22 cellular contexts compared by ENCODE assay signal in genomic region chr2:146068051-146068450, GRCh38.
A peak's percentile ranks its signal among the peaks of the same experiment; 100 is the strongest.
DNase-seq lines count a peak whose midpoint lies in the region; ATAC-seq, FAIRE-seq and TF ChIP-seq lines count a peak whose summit lies in the region.
"Had no signal": no experiment of that assay in that cellular context is flagged by ENCODE, and none has a peak within 500 bp of the region (broad histone marks: within the 10 kb centered on the region; RNA-seq: fewer than 3 reads in every experiment).

No MANE protein-coding gene starts in this region.

- H3K27ac ChIP-seq in astrocyte (ENCODE audit: low read depth, low read length), result no peak overlapping the region
- no peak overlapping the region for H3K27ac ChIP-seq in fibroblast of lung (ENCODE audit: insufficient read depth, low read length)
- H3K27ac ChIP-seq in heart left ventricle, result no peak overlapping the region
- H3K27ac ChIP-seq: BLaER1 treated with 17β-estradiol and CSF1 and Interleukin-3, amounts not matched to agents 10 nM and 100 nM; HL-60 had no signal

- DNase-seq in LHCN-M2 (ENCODE audit: low read depth) (peak; percentile 33), astrocyte (ENCODE audit: low read depth) (peak; percentile 3), fibroblast of lung (ENCODE audit: low read depth in 2 of 2) (peak; percentile 10 to 17), myocyte (ENCODE audit: low read depth) (peak; percentile 21), head of caudate nucleus (no peak), NCI-H1930 (lab: John Stamatoyannopoulos, UW) (no peak), heart left ventricle (no peak)
- DNase-seq: ACHN; Calu3; CD4-positive, alpha-beta T cell; DMS 273 treated with DMSO at 0.1 percent for 48 hours; DMS79; EL; HCEC 1CT; HFFc6 had no signal

- H3K27me3 ChIP-seq in astrocyte (ENCODE audit: insufficient read depth, low read length) (no peaks in the 10 kb centered on the region), fibroblast of lung (ENCODE audit: control insufficient read depth, insufficient read depth, low read length) (no peaks in the 10 kb centered on the region), heart left ventricle (no peaks in the 10 kb centered on the region)
- H3K27me3 ChIP-seq: BLaER1 treated with 17β-estradiol and CSF1 and Interleukin-3, amounts not matched to agents 10 nM and 100 nM had no signal

- H3K79me2 ChIP-seq in astrocyte (ENCODE audit: insufficient read depth, low read length), result no peaks in the 10 kb centered on the region
- no peaks in the 10 kb centered on the region for H3K79me2 ChIP-seq in fibroblast of lung (ENCODE audit: control insufficient read depth, insufficient read depth, low read length)

- TF ChIP-seq CTCF in astrocyte (IDR thresholded peaks at IDR 0.05; ENCODE audit: insufficient read depth, low read depth, low read length), result no peak
- no peak for TF ChIP-seq CTCF in fibroblast of lung (conservative IDR thresholded peaks at IDR 0.05 in 1 of 2, IDR thresholded peaks at IDR 0.05 in 1 of 2; ENCODE audit: low read depth in 1 of 2, low read length in 2 of 2)
- no peak for TF ChIP-seq CTCF in heart left ventricle (IDR thresholded peaks at IDR 0.05)

- H2AFZ ChIP-seq in astrocyte (ENCODE audit: low read depth, low read length) (no peak overlapping the region), fibroblast of lung (ENCODE audit: low read length) (no peak overlapping the region)

- H3K9me3 Mint-ChIP-seq in astrocyte (ENCODE audit: unreplicated experiment), result no peaks in the 10 kb centered on the region

- FAIRE-seq in astrocyte (lab: Jason Lieb, UNC), result no peak
- FAIRE-seq: G401.6, GM12892, GM19239, H1 had no signal

- H3K4me3 ChIP-seq in astrocyte (ENCODE audit: insufficient read depth, low read depth, low read length), result no peak overlapping the region
- no peak overlapping the region for H3K4me3 ChIP-seq in fibroblast of lung (replicated peaks in 1 of 4; ENCODE audit: control extremely low read depth in 1 of 4, insufficient read depth in 1 of 4, low read depth in 3 of 4, low read length in 4 of 4)
- H3K4me3 ChIP-seq in heart left ventricle, result no peak overlapping the region
- H3K4me3 ChIP-seq: BLaER1 treated with 17β-estradiol and CSF1 and Interleukin-3, amounts not matched to agents 10 nM and 100 nM had no signal

- no peaks in the 10 kb centered on the region for H3K9me3 ChIP-seq in astrocyte (ENCODE audit: insufficient read depth, low read depth, low read length)
- no peaks in the 10 kb centered on the region for H3K9me3 ChIP-seq in fibroblast of lung (ENCODE audit: control insufficient read depth, insufficient read depth, low read depth, low read length)
- peaks cover 0 to 23% (median 1%) of the 10 kb centered on the region in 12 donors for H3K9me3 ChIP-seq in heart left ventricle
- H3K9me3 ChIP-seq: BLaER1 treated with 17β-estradiol and CSF1 and Interleukin-3, amounts not matched to agents 10 nM and 100 nM had no signal

- no peak overlapping the region for H3K27ac Mint-ChIP-seq in astrocyte (ENCODE audit: unreplicated experiment)
- H3K27ac Mint-ChIP-seq: CD4-positive, alpha-beta T cell; HFFc6 had no signal

- no peaks in the 10 kb centered on the region for H3K36me3 Mint-ChIP-seq in astrocyte (ENCODE audit: low read depth, unreplicated experiment)

- no peaks in the 10 kb centered on the region for H3K36me3 ChIP-seq in astrocyte (ENCODE audit: insufficient read depth, low read length)
- no peaks in the 10 kb centered on the region for H3K36me3 ChIP-seq in fibroblast of lung (ENCODE audit: control insufficient read depth, insufficient read depth, low read length)
- H3K36me3 ChIP-seq in heart left ventricle, result no peaks in the 10 kb centered on the region
- H3K36me3 ChIP-seq: BLaER1 treated with 17β-estradiol and CSF1 and Interleukin-3, amounts not matched to agents 10 nM and 100 nM had no signal

- no peak for TF ChIP-seq POLR2A in heart left ventricle (IDR thresholded peaks at IDR 0.05)

- H3K4me1 ChIP-seq in astrocyte (ENCODE audit: insufficient read depth, low read length) (no peaks in the 10 kb centered on the region), fibroblast of lung (ENCODE audit: control insufficient read depth, extremely low read depth, insufficient read depth, low read length) (no peaks in the 10 kb centered on the region), heart left ventricle (no peaks in the 10 kb centered on the region)

- H3K4me1 Mint-ChIP-seq in astrocyte (ENCODE audit: low read depth, unreplicated experiment), result no peaks in the 10 kb centered on the region

- ATAC-seq in GM21737 (IDR thresholded peaks at IDR 0.05; ENCODE audit: unreplicated experiment) (no peak), heart left ventricle (no peak)

- H3K9ac ChIP-seq in astrocyte (ENCODE audit: low read length) (no peak overlapping the region), fibroblast of lung (ENCODE audit: insufficient read depth, low read length) (no peak overlapping the region)
- H3K9ac ChIP-seq: BLaER1 treated with 17β-estradiol and CSF1 and Interleukin-3, amounts not matched to agents 10 nM and 100 nM had no signal

- intact Hi-C loops in head of caudate nucleus (cut with DNase I) (no loop called here), heart left ventricle (cut with DNase I) (no loop called here)

- H3K27me3 Mint-ChIP-seq in astrocyte (ENCODE audit: low read depth, unreplicated experiment), result no peaks in the 10 kb centered on the region
- H3K27me3 Mint-ChIP-seq: CD4-positive, alpha-beta T cell had no signal

- H3K4me2 ChIP-seq in astrocyte (ENCODE audit: low read length) (no peak overlapping the region), fibroblast of lung (ENCODE audit: extremely low read depth, insufficient read depth, low read length) (no peak overlapping the region)
- H3K4me2 ChIP-seq: BLaER1 treated with 17β-estradiol and CSF1 and Interleukin-3, amounts not matched to agents 10 nM and 100 nM had no signal

- H4K20me1 ChIP-seq in astrocyte (ENCODE audit: insufficient read depth, low read length) (no peaks in the 10 kb centered on the region), fibroblast of lung (ENCODE audit: control insufficient read depth, extremely low read depth, insufficient read depth, low read length) (no peaks in the 10 kb centered on the region)
- H4K20me1 ChIP-seq: BLaER1 treated with 17β-estradiol and CSF1 and Interleukin-3, amounts not matched to agents 10 nM and 100 nM had no signal

- no peak overlapping the region for H3K4me3 Mint-ChIP-seq in astrocyte (ENCODE audit: unreplicated experiment)
- H3K4me3 Mint-ChIP-seq: CD4-positive, alpha-beta T cell; HFFc6 had no signal

Comparison
In these comparisons a context has a peak if more than half of its experiments do, and no peak if none do; other contexts are left out.
1. DNase-seq: peak in LHCN-M2 (single experiment), astrocyte (single experiment), fibroblast of lung (2 of 2) and myocyte (single experiment); none in head of caudate nucleus (0 of 42), NCI-H1930 (0 of 2) and heart left ventricle (0 of 5).